In genomic region chr12:93108958-93109357, GRCh38 we compare ENCODE assay signal across 20 cellular contexts.
DNase-seq lines count a peak whose midpoint lies in the region; ATAC-seq, FAIRE-seq and TF ChIP-seq lines count a peak whose summit lies in the region.
"Had no signal": no experiment of that assay in that cellular context is flagged by ENCODE, and none has a peak within 500 bp of the region (broad histone marks: within the 10 kb centered on the region; RNA-seq: fewer than 3 reads in every experiment).

No MANE protein-coding gene starts in this region.

- DNase-seq in D721Med (ENCODE audit: insufficient read length, low spot score) (no peak), SK-N-SH (no peak), fibroblast of gingiva (ENCODE audit: low read depth) (peak; percentile 40)
- DNase-seq: activated CD8-positive, alpha-beta memory T cell treated with anti-CD3 and anti-CD28 coated beads, Interleukin-2, amount 50 U/mL, for 48 hours; activated naive CD8-positive, alpha-beta T cell treated with anti-CD3 and anti-CD28 coated beads, Interleukin-2, amount 10 ng/mL, durations not matched to agents 7 days and 5 days; CD4-positive, alpha-beta T cell; GF-D8; NCI-H1092 treated with DMSO at 0.1 percent for 48 hours; NCI-H345; posterior cingulate gyrus; SW 1271; upper lobe of right lung had no signal

- H3K4me2 ChIP-seq in SK-N-SH = peak overlapping the region; percentile 46
- H3K4me2 ChIP-seq: GM23338 had no signal

- H3K27me3 ChIP-seq in SK-N-SH (ENCODE audit: insufficient read depth) = no peaks in the 10 kb centered on the region
- no peaks in the 10 kb centered on the region for H3K27me3 ChIP-seq in rectal smooth muscle tissue (ENCODE audit: control insufficient read depth, insufficient read depth, low read length)
- H3K27me3 ChIP-seq: upper lobe of right lung had no signal

- H4K20me1 ChIP-seq in SK-N-SH (ENCODE audit: insufficient read depth) = no peaks in the 10 kb centered on the region

- TF ChIP-seq EP300 in SK-N-SH (IDR thresholded peaks at IDR 0.05; ENCODE audit: borderline replicate concordance in 1 of 2, low read depth in 1 of 2, low read length in 1 of 2) = peak; percentile 55 to 75; a peak in 3 of 4 replicates

- ATAC-seq in GM21737 (IDR thresholded peaks at IDR 0.05; ENCODE audit: unreplicated experiment) (no peak), GM21825 (IDR thresholded peaks at IDR 0.05; ENCODE audit: unreplicated experiment) (no peak), GM21423 (IDR thresholded peaks at IDR 0.05; ENCODE audit: unreplicated experiment) (no peak)
- ATAC-seq: GM23338, upper lobe of right lung, WTC11 had no signal

- H2AFZ ChIP-seq in SK-N-SH (ENCODE audit: low read depth) = peak overlapping the region; percentile 40; the same call in 1 of the 2 replicates

- H3K9me2 ChIP-seq in SK-N-SH = no peaks in the 10 kb centered on the region

- TF ChIP-seq CTCF in D721Med (IDR thresholded peaks at IDR 0.05; ENCODE audit: insufficient read depth, missing control alignments) (no peak), SK-N-SH (IDR thresholded peaks at IDR 0.05) (no peak)

- peaks cover 14% of the 10 kb centered on the region for H3F3A ChIP-seq in SK-N-SH (replicated peaks; ENCODE audit: insufficient read depth)

- H3K4me1 ChIP-seq in SK-N-SH (ENCODE audit: control insufficient read depth in 1 of 2, insufficient read depth in 2 of 2, low read depth in 1 of 2, low read length in 1 of 2) (peaks cover 6 to 40% of the 10 kb centered on the region in 2 experiments; a peak in 3 of 4 replicates), rectal smooth muscle tissue (ENCODE audit: control insufficient read depth, insufficient read depth, low read length) (peaks cover 32% of the 10 kb centered on the region)

- POLR2A ChIA-PET in SK-N-SH (lab: Yijun Ruan, JAX) = no interaction called here

- H3K4me3 ChIP-seq in SK-N-SH (ENCODE audit: low read depth in 2 of 2, low read length in 1 of 2) (no peak overlapping the region), rectal smooth muscle tissue (ENCODE audit: low read length) (peak overlapping the region; percentile 11)
- H3K4me3 ChIP-seq: GM23338, upper lobe of right lung had no signal

- H3K36me3 ChIP-seq in SK-N-SH (replicated peaks in 1 of 2; ENCODE audit: control insufficient read depth in 1 of 2, insufficient read depth in 2 of 2, low read length in 1 of 2) = no peaks in the 10 kb centered on the region
- no peaks in the 10 kb centered on the region for H3K36me3 ChIP-seq in rectal smooth muscle tissue (ENCODE audit: control insufficient read depth, insufficient read depth, low read length)
- H3K36me3 ChIP-seq: upper lobe of right lung had no signal

- H3K9me3 ChIP-seq in SK-N-SH = no peaks in the 10 kb centered on the region
- H3K9me3 ChIP-seq: upper lobe of right lung had no signal

- FAIRE-seq in D721Med (lab: Jason Lieb, UNC) = peak; percentile 95
- FAIRE-seq: frontal cortex, islet of Langerhans had no signal

- H3K79me2 ChIP-seq in SK-N-SH (ENCODE audit: insufficient read depth) = no peaks in the 10 kb centered on the region

- peak overlapping the region; percentile 82 to 96 for H3K27ac ChIP-seq in SK-N-SH (ENCODE audit: low read depth in 2 of 2, low read length in 1 of 2)
- no peak overlapping the region for H3K27ac ChIP-seq in rectal smooth muscle tissue (ENCODE audit: low read depth, low read length)
- H3K27ac ChIP-seq: upper lobe of right lung had no signal

- CTCF ChIA-PET in SK-N-SH (lab: Yijun Ruan, JAX) = interaction anchor here (1.3 to 2.8 kb wide), 2 partner anchors 9 to 11 kb away, joined by 4 to 10 read pairs; no protein-coding TSS in a partner anchor

- no peak for TF ChIP-seq RAD21 in SK-N-SH (IDR thresholded peaks at IDR 0.05; ENCODE audit: low read length)

- peak overlapping the region; percentile 20; the same call in 1 of the 2 replicates for H3K9ac ChIP-seq in SK-N-SH
- no peak overlapping the region for H3K9ac ChIP-seq in rectal smooth muscle tissue (ENCODE audit: low read length)

- WGBS in SK-N-SH (ENCODE audit: low lambda C conversion rate) = 14% methylated on average over 3 of the region's 3 CpGs

TF ChIP-seq in SK-N-SH, 30 proteins besides CTCF, POLR2A, EP300 and RAD21:
- TF ChIP-seq FOXM1 (IDR thresholded peaks at IDR 0.05; ENCODE audit: low read depth) = no peak
- peak; percentile 85 for TF ChIP-seq TCF12 (IDR thresholded peaks at IDR 0.05)
- TF ChIP-seq CHD2 (IDR thresholded peaks at IDR 0.05; ENCODE audit: low read length, partially characterized antibody) = no peak
- 0 out of 2 replicates have a peak, but pooled peaks have one; percentile 34 for TF ChIP-seq NFIC (IDR thresholded peaks at IDR 0.05; ENCODE audit: borderline replicate concordance)
- TF ChIP-seq FOSL2 (IDR thresholded peaks at IDR 0.05; ENCODE audit: borderline replicate concordance, low read depth) = no peak
- TF ChIP-seq POLR2AphosphoS5 (IDR thresholded peaks at IDR 0.05; ENCODE audit: low read depth, low read length) = peak; percentile 59; the same call in 1 of the 2 replicates
- peak; percentile 51 for TF ChIP-seq JUND (IDR thresholded peaks at IDR 0.05)
- TF ChIP-seq MEF2A (IDR thresholded peaks at IDR 0.05; ENCODE audit: borderline replicate concordance, low read depth) = 0 out of 2 replicates have a peak, but pooled peaks have one; percentile 14
- TF ChIP-seq TEAD4 (IDR thresholded peaks at IDR 0.05; ENCODE audit: borderline replicate concordance, insufficient read depth) = peak; percentile 45; the same call in 1 of the 2 replicates
- TF ChIP-seq SIN3A (IDR thresholded peaks at IDR 0.05; ENCODE audit: borderline replicate concordance, low read depth, low read length) = no peak
- peak; percentile 87 for TF ChIP-seq PBX3 (IDR thresholded peaks at IDR 0.05)
